Comparison of ENCODE assay signal across 9 cellular contexts in the genomic region with DNA sequence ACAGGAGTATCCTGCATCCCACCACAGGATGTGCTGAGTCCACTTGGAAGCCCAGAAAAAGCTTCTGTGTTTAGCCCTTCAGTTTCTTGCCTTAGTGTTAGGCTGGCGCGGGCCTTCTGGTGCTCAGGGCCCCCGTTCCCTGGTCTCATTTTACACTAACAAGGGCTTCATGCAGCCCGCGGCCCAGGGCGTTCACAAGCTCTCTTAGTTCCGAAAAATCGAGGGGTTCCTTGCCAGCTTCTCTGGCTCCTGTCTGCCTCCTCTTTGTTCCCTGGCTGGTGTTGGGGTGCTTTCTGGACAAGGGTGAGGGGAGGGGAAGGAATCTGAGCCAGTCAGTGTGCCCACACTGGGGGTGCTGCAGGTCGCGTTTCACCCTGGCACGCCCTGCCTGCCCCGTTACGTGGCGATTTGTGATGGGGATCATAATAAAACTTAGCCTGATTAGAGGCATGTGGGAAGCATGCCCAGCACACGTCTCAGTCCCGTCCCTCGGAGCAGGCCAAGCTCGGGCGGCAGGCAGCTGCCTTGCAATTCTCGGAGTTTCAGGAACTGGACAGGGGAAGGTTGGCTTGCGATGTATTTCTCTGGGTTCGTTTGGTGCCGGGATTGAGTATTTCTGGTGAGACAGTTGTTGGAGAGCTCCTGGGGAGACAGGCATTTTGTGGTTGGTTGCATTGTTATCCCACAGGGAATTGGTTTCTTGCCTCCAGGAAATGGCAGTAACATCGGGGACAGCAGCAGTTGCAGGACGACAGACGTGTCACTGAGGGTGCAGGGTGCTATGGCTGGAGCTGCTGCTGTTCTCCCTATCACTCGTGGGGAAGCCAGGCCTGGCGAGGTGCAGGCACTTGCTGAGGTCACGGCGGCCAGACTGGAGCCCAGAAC. TPM values are rescaled to one million over a fixed set of nuclear protein-coding genes. Genes with fewer than 3 reads are reported as not detected.
DNase-seq lines count a peak whose midpoint lies in the region; ATAC-seq, FAIRE-seq and TF ChIP-seq lines count a peak whose summit lies in the region.
"Had no signal": no experiment of that assay in that cellular context is flagged by ENCODE, and none has a peak within 500 bp of the region (broad histone marks: within the 10 kb centered on the region; RNA-seq: fewer than 3 reads in every experiment).

No MANE protein-coding gene starts in this region.

- peaks cover 23% of the 10 kb centered on the region for H3K36me3 Mint-ChIP-seq in GM23338 (ENCODE audit: low read depth)

- 31 to 36% methylated on average over 22 to 30 of the region's 30 CpGs for WGBS in body of pancreas, 2 donors
- 27 to 57% (median 49%) methylated on average over 30 of the region's 30 CpGs for WGBS in small intestine, 3 donors

- no peak for TF ChIP-seq CTCF in GM23338 (conservative IDR thresholded peaks at IDR 0.05; ENCODE audit: low read depth in 2 of 2)
- peak in 1 of 7 experiments; percentile 6 for TF ChIP-seq CTCF in body of pancreas (IDR thresholded peaks at IDR 0.05)

- peaks cover 8% of the 10 kb centered on the region for H3K27me3 Mint-ChIP-seq in GM23338 (ENCODE audit: insufficient read depth, low read depth, poor library complexity)

- DNase-seq in GM23338 (ENCODE audit: low spot score) = no peak
- DNase-seq in body of pancreas = peak; percentile 67 to 81 (median 78)
- DNase-seq in iris pigment epithelial cell (ENCODE audit: low read depth) = peak; percentile 63
- peak; percentile 61 for DNase-seq in small intestine
- no peak for DNase-seq in occipital lobe (lab: John Stamatoyannopoulos, UW)
- DNase-seq in H54 (ENCODE audit: insufficient read length, low spot score) = no peak
- no peak for DNase-seq in cortex of kidney (lab: John Stamatoyannopoulos, UW)

- peaks cover 29% of the 10 kb centered on the region for H4K20me1 ChIP-seq in GM23338 (replicated peaks; ENCODE audit: insufficient read depth)

- peak overlapping the region; percentile 3 for H3K27ac Mint-ChIP-seq in GM23338

- peak overlapping the region; percentile 72; the same call in 1 of the 2 replicates for H3K27ac ChIP-seq in GM23338 (ENCODE audit: low read depth)
- peak overlapping the region; percentile 71 to 86 (median 86) for H3K27ac ChIP-seq in body of pancreas
- no peak overlapping the region for H3K27ac ChIP-seq in small intestine (ENCODE audit: low read depth in 1 of 2, low read length in 1 of 2)

- intact Hi-C loops in body of pancreas (cut with DNase I) = no loop called here

- H3K36me3 ChIP-seq in GM23338 (ENCODE audit: insufficient read depth) = no peaks in the 10 kb centered on the region
- no peaks in the 10 kb centered on the region for H3K36me3 ChIP-seq in body of pancreas (replicated peaks in 1 of 2; ENCODE audit: insufficient read depth in 1 of 2, low read depth in 2 of 2)
- no peaks in the 10 kb centered on the region for H3K36me3 ChIP-seq in small intestine (ENCODE audit: control insufficient read depth in 2 of 2, insufficient read depth in 2 of 2, low read length in 2 of 2)

- H3K4me2 ChIP-seq in GM23338 = no peak overlapping the region

- no peak overlapping the region for H3K4me3 ChIP-seq in GM23338
- no peak overlapping the region for H3K4me3 ChIP-seq in body of pancreas
- no peak overlapping the region for H3K4me3 ChIP-seq in small intestine (ENCODE audit: low read depth in 1 of 2, low read length in 2 of 2)

- TF ChIP-seq POLR2A in body of pancreas (IDR thresholded peaks at IDR 0.05) (no peak), H54 (IDR thresholded peaks at IDR 0.05; ENCODE audit: low read depth, low read length) (no peak)

- no peak overlapping the region for H2AFZ ChIP-seq in GM23338

- FAIRE-seq in small intestine (lab: Jason Lieb, UNC) (no peak), H54 (lab: Jason Lieb, UNC) (no peak)
- FAIRE-seq: GM19239 had no signal

- no peaks in the 10 kb centered on the region for H3K9me2 ChIP-seq in GM23338 (ENCODE audit: insufficient read depth)

- ATAC-seq in GM23338 (peak; percentile 41), body of pancreas (peak; percentile 66), HG02642 (IDR thresholded peaks at IDR 0.05; ENCODE audit: poor library complexity, unreplicated experiment) (no peak)

- H3K27me3 ChIP-seq in GM23338 (ENCODE audit: insufficient read depth) = no peaks in the 10 kb centered on the region
- H3K27me3 ChIP-seq in body of pancreas = no peaks in the 10 kb centered on the region
- H3K27me3 ChIP-seq in small intestine (ENCODE audit: control insufficient read depth in 2 of 2, insufficient read depth in 2 of 2, low read length in 2 of 2) = no peaks in the 10 kb centered on the region

- peaks cover 29% of the 10 kb centered on the region for H3K4me1 ChIP-seq in GM23338 (ENCODE audit: insufficient read depth)
- peaks cover 78% of the 10 kb centered on the region for H3K4me1 ChIP-seq in body of pancreas
- peaks cover 1 to 2% of the 10 kb centered on the region in 2 donors for H3K4me1 ChIP-seq in small intestine (ENCODE audit: control insufficient read depth in 2 of 2, insufficient read depth in 1 of 2, low read depth in 1 of 2, low read length in 1 of 2)

- peaks cover 40% of the 10 kb centered on the region for H3K4me1 Mint-ChIP-seq in GM23338

- no peaks in the 10 kb centered on the region for H3K9me3 ChIP-seq in body of pancreas
- H3K9me3 ChIP-seq in small intestine (ENCODE audit: control insufficient read depth, low read depth) = no peaks in the 10 kb centered on the region

- 0 out of 2 replicates have a peak, but pooled peaks cover 3% of the 10 kb centered on the region for H3F3A ChIP-seq in GM23338 (replicated peaks; ENCODE audit: low read depth)

- H3K79me2 ChIP-seq in GM23338 (replicated peaks; ENCODE audit: insufficient read depth) = peaks cover 100% of the 10 kb centered on the region

- H3K9me3 Mint-ChIP-seq in GM23338 = peaks cover 7% of the 10 kb centered on the region; the same call in 2 of the 3 replicates

- H3K4me3 Mint-ChIP-seq in GM23338 = no peak overlapping the region

TF ChIP-seq in GM23338, 12 proteins besides CTCF, POLR2A, EP300 and RAD21 (continues in another document):
- TF ChIP-seq, protein P1, sequence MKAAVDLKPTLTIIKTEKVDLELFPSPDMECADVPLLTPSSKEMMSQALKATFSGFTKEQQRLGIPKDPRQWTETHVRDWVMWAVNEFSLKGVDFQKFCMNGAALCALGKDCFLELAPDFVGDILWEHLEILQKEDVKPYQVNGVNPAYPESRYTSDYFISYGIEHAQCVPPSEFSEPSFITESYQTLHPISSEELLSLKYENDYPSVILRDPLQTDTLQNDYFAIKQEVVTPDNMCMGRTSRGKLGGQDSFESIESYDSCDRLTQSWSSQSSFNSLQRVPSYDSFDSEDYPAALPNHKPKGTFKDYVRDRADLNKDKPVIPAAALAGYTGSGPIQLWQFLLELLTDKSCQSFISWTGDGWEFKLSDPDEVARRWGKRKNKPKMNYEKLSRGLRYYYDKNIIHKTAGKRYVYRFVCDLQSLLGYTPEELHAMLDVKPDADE (IDR thresholded peaks at IDR 0.05) = no peak
- TF ChIP-seq NANOG (IDR thresholded peaks at IDR 0.05; ENCODE audit: borderline replicate concordance) = no peak
- no peak for TF ChIP-seq ZNF114 (CRISPR knock-in tag; IDR thresholded peaks at IDR 0.05)

RNA-seq across cellular contexts. Expression of a gene that starts 22.9 kb away (rescaled TPM):
- total RNA-seq in GM23338 (2014; rRNA removed; shearing (Covaris generic)) = 50.9 and 57.6 TPM in 2 replicates
- polyA plus RNA-seq in GM23338 (2016; fragmentation: Nextera tagmentation; extraction: Ambion mirVana) = 15.1 and 15.6 TPM in 2 replicates
- total RNA-seq in body of pancreas = 10 to 100 TPM; 62.6 to 71.9 TPM
- polyA plus RNA-seq in small intestine = 10 to 100 TPM in 1 of 3 donors, 1 to 10 TPM in 2; 3.6 to 36.7 (median 5.1) TPM
- total RNA-seq in occipital lobe = 5.5 TPM

Comparison
In these comparisons a context has a peak if more than half of its experiments do, and no peak if none do; other contexts are left out.
1. DNase-seq: peak in body of pancreas (4 of 4), iris pigment epithelial cell (single experiment) and small intestine (single experiment); none in GM23338 (single experiment), occipital lobe (single experiment), H54 (single experiment) and cortex of kidney (single experiment).
2. H3K27ac ChIP-seq: peak in GM23338 (single experiment) and body of pancreas (4 of 4); none in small intestine (0 of 2).